Comparison of ENCODE assay signal across 9 cellular contexts in genomic region chr10:89351402-89352038, GRCh38. TPM values are rescaled to one million over a fixed set of nuclear protein-coding genes. Genes with fewer than 3 reads are reported as not detected.
DNase-seq lines count a peak whose midpoint lies in the region; ATAC-seq and TF ChIP-seq lines count a peak whose summit lies in the region.
"Had no signal": no experiment of that assay in that cellular context is flagged by ENCODE, and none has a peak within 500 bp of the region (broad histone marks: within the 10 kb centered on the region; RNA-seq: fewer than 3 reads in every experiment).

No MANE protein-coding gene starts in this region.

- intact Hi-C loops in Right ventricle myocardium inferior (cut with DNase I) (no loop called here), cardiac septum (cut with DNase I) (loop anchor here (1.0 to 5.0 kb wide), 2 partner anchors 23 to 74 kb away; no protein-coding TSS in a partner anchor)
- intact Hi-C loops in CD8-positive, alpha-beta T cell (cut with DNase I, micrococcal nuclease) = loop anchor here in 1 of 2 experiments (5.0 kb wide), 1 partner anchor 74 kb away; no protein-coding TSS in a partner anchor

- H3K36me3 ChIP-seq in muscle layer of colon (ENCODE audit: insufficient read depth, low read length) = no peaks in the 10 kb centered on the region
- H3K36me3 ChIP-seq in CD8-positive, alpha-beta T cell (ENCODE audit: insufficient read depth, low read length) = no peaks in the 10 kb centered on the region

- peaks cover 15% of the 10 kb centered on the region for H3K4me1 ChIP-seq in muscle layer of colon (ENCODE audit: insufficient read depth, low read length)
- no peaks in the 10 kb centered on the region for H3K4me1 ChIP-seq in CD8-positive, alpha-beta T cell (ENCODE audit: insufficient read depth, low read length)

- H3K4me3 Mint-ChIP-seq in CD8-positive, alpha-beta T cell = no peak overlapping the region

- no peak overlapping the region for H3K4me3 ChIP-seq in muscle layer of colon (ENCODE audit: low read depth in 1 of 2, low read length in 2 of 2)
- no peak overlapping the region for H3K4me3 ChIP-seq in CD8-positive, alpha-beta T cell (ENCODE audit: low read depth, low read length)

- peak; percentile 26 for ATAC-seq in Right ventricle myocardium inferior
- ATAC-seq in HG03378 (IDR thresholded peaks at IDR 0.05; ENCODE audit: unreplicated experiment) = peak; percentile 75
- no peak for ATAC-seq in CD8-positive, alpha-beta T cell

- CTCF ChIA-PET in CD8-positive, alpha-beta T cell (lab: Charles Lee) = interaction anchor here (0.6 to 0.9 kb wide), 2 partner anchors 12 to 18 kb away, joined by 3 read pairs; no protein-coding TSS in a partner anchor

- H3K4me1 Mint-ChIP-seq in CD8-positive, alpha-beta T cell (ENCODE audit: low read depth) = no peaks in the 10 kb centered on the region

- no peaks in the 10 kb centered on the region for H3K9me3 Mint-ChIP-seq in CD8-positive, alpha-beta T cell

- DNase-seq in Right ventricle myocardium inferior (ENCODE audit: missing footprints) (no peak), cardiac septum (ENCODE audit: low spot score) (no peak), caudate nucleus (lab: John Stamatoyannopoulos, UW) (no peak), T-helper 9 cell (no peak)
- DNase-seq in CD8-positive, alpha-beta T cell = no peak
- no peak for DNase-seq in stimulated activated naive CD4-positive, alpha-beta T cell (lab: John Stamatoyannopoulos, UW)

- H3K9me3 ChIP-seq in muscle layer of colon (ENCODE audit: low read length) = no peaks in the 10 kb centered on the region
- no peaks in the 10 kb centered on the region for H3K9me3 ChIP-seq in CD8-positive, alpha-beta T cell (ENCODE audit: low read length)

- H3K27ac ChIP-seq in caudate nucleus (ENCODE audit: low read depth, low read length) (peak overlapping the region; percentile 7), muscle layer of colon (ENCODE audit: low read depth, low read length) (peak overlapping the region; percentile 4)
- no peak overlapping the region for H3K27ac ChIP-seq in CD8-positive, alpha-beta T cell (ENCODE audit: low read depth, low read length)

- peaks cover 5% of the 10 kb centered on the region for H3K36me3 Mint-ChIP-seq in CD8-positive, alpha-beta T cell

- H3K9ac ChIP-seq in muscle layer of colon (ENCODE audit: low read length) = no peak overlapping the region

- no peak overlapping the region for H3K27ac Mint-ChIP-seq in CD8-positive, alpha-beta T cell

- no peak for TF ChIP-seq CTCF in CD8-positive, alpha-beta T cell (IDR thresholded peaks at IDR 0.05)

- H3K27me3 ChIP-seq in muscle layer of colon (ENCODE audit: control insufficient read depth in 1 of 2, insufficient read depth in 2 of 2, low read length in 2 of 2) = no peaks in the 10 kb centered on the region
- H3K27me3 ChIP-seq in CD8-positive, alpha-beta T cell (ENCODE audit: insufficient read depth, low read length) = no peaks in the 10 kb centered on the region

- H3K27me3 Mint-ChIP-seq in CD8-positive, alpha-beta T cell (ENCODE audit: low read depth) = peaks cover 11% of the 10 kb centered on the region

- POLR2A ChIA-PET in CD8-positive, alpha-beta T cell (lab: Charles Lee) = interaction anchor here (1.0 kb wide), 1 partner anchor 101 kb away, joined by 4 read pairs; no protein-coding TSS in a partner anchor

RNA-seq across cellular contexts. Expression of gene IFIT3, which starts 23.7 kb away (rescaled TPM):
- total RNA-seq in Right ventricle myocardium inferior (7.0 TPM), cardiac septum (6.8 TPM)
- 1 to 10 TPM; 4.8 to 5.2 TPM for total RNA-seq in CD8-positive, alpha-beta T cell

RNA-seq across cellular contexts. Expression of gene IFIT1B, which starts 26.3 kb away (rescaled TPM):
- total RNA-seq in Right ventricle myocardium inferior (not detected), cardiac septum (0.81 TPM)
- not detected for total RNA-seq in CD8-positive, alpha-beta T cell
- total RNA-seq: Daoy had no signal

RNA-seq across cellular contexts. Expression of gene IFIT1, which starts 40.9 kb away (rescaled TPM):
- total RNA-seq in Right ventricle myocardium inferior = 36.0 TPM
- 9.8 TPM for total RNA-seq in cardiac septum
- total RNA-seq in CD8-positive, alpha-beta T cell = 1 to 10 TPM; 1.9 to 2.5 TPM

RNA-seq across cellular contexts. Expression of gene IFIT2, which starts 49.7 kb away (rescaled TPM):
- total RNA-seq in Right ventricle myocardium inferior (4.2 TPM), cardiac septum (4.3 TPM)
- 10 to 100 TPM; 18.4 TPM for total RNA-seq in CD8-positive, alpha-beta T cell
